In the genomic region with DNA sequence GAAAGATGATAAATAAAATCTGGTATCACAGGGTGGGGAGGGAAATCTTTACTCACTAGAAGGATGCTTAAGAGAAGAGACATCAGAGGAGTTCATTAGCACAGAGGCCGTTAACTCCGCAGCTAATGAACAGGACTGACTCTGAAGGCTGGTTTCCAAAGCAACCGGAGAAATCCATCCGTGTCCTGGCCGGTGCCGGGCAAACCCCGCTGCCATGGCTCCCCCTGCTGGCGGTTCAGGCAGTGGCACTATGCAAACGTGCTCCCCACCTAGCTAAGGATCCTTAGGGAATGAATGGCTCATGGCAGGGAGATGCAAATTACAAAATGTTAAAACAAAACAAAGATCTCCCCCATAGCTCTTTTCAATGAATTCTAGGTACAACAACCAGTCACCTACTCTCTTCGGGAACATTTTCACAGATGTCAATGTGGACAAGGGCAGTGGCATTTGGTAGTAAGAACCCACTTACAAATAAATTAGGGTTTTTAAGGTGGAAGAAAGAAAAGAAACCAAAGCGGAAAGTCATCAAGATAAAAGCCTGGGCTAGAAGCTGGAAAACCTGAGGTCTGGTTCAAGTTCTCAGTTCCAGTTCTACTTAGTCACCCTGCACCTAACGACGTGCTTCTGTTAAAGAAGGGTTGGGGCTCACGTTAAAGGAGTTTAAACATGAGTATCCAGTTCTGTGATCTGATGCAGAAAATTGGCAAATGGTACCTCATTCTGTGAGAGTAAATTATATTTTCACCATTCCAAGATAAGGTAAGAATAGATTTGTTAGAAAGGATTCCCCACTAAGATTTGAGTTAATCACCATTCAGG, we compare ENCODE assay signal across 8 cellular contexts.
A peak's percentile ranks its signal among the peaks of the same experiment; 100 is the strongest.
DNase-seq lines count a peak whose midpoint lies in the region; ATAC-seq lines count a peak whose summit lies in the region.

No MANE protein-coding gene starts in this region.

- H3K36me3 ChIP-seq in HAP-1 (replicated peaks) (no peaks in the 10 kb centered on the region), mesenchymal stem cell (ENCODE audit: control insufficient read depth in 1 of 2, insufficient read depth in 2 of 2, low read depth in 1 of 2, low read length in 2 of 2) (peaks cover 53 to 82% of the 10 kb centered on the region in 2 experiments)
- H3K36me3 ChIP-seq in effector memory CD4-positive, alpha-beta T cell (ENCODE audit: control insufficient read depth, insufficient read depth, low read length): peaks cover 24% of the 10 kb centered on the region

- H2BK120ac ChIP-seq in mesenchymal stem cell (ENCODE audit: low read depth, low read length): no peak overlapping the region

- peaks cover 5% of the 10 kb centered on the region for H3K4me1 Mint-ChIP-seq in activated CD4-positive, alpha-beta memory T cell treated with anti-CD3 and anti-CD28 coated beads for 36 hours (ENCODE audit: low read depth)

- H3K4me3 Mint-ChIP-seq in activated CD4-positive, alpha-beta memory T cell treated with anti-CD3 and anti-CD28 coated beads for 36 hours: no peak overlapping the region

- H3K27me3 ChIP-seq in HAP-1 (ENCODE audit: low read depth) (no peaks in the 10 kb centered on the region), mesenchymal stem cell (ENCODE audit: control insufficient read depth in 1 of 2, insufficient read depth in 1 of 2, low read length in 2 of 2) (no peaks in the 10 kb centered on the region)
- no peaks in the 10 kb centered on the region for H3K27me3 ChIP-seq in effector memory CD4-positive, alpha-beta T cell (replicated peaks; ENCODE audit: control insufficient read depth, insufficient read depth, low read length, poor library complexity, severe bottlenecking)

- peaks cover 30% of the 10 kb centered on the region for H3K79me1 ChIP-seq in mesenchymal stem cell (replicated peaks; ENCODE audit: low read length, poor library complexity, severe bottlenecking)

- no peak overlapping the region for H3K4me3 ChIP-seq in HAP-1
- no peak overlapping the region for H3K4me3 ChIP-seq in effector memory CD4-positive, alpha-beta T cell (ENCODE audit: insufficient read depth, low read depth, low read length, poor library complexity, severe bottlenecking)
- H3K4me3 ChIP-seq in mesenchymal stem cell (ENCODE audit: insufficient read depth in 1 of 2, low read depth in 1 of 2, low read length in 2 of 2): no peak overlapping the region

- H3K9ac ChIP-seq in mesenchymal stem cell (ENCODE audit: low read length): peak overlapping the region; percentile 35

- no peak overlapping the region for H2AK5ac ChIP-seq in mesenchymal stem cell (ENCODE audit: low read length, severe bottlenecking)

- H3K23ac ChIP-seq in mesenchymal stem cell (ENCODE audit: low read length in 2 of 2): no peak overlapping the region

- no peak overlapping the region for H3K27ac ChIP-seq in effector memory CD4-positive, alpha-beta T cell (ENCODE audit: insufficient read depth, low read length, poor library complexity, severe bottlenecking)
- no peak overlapping the region for H3K27ac ChIP-seq in mesenchymal stem cell (ENCODE audit: low read length, poor library complexity, severe bottlenecking)

- H3K4me2 ChIP-seq in mesenchymal stem cell (ENCODE audit: low read length, poor library complexity, severe bottlenecking): no peak overlapping the region

- no peak overlapping the region for H3K27ac Mint-ChIP-seq in activated CD4-positive, alpha-beta memory T cell treated with anti-CD3 and anti-CD28 coated beads for 36 hours

- H4K91ac ChIP-seq in mesenchymal stem cell (ENCODE audit: low read length): no peak overlapping the region

- no peak overlapping the region for H3K14ac ChIP-seq in mesenchymal stem cell (ENCODE audit: low read length in 2 of 2)

- intact Hi-C loops in activated CD4-positive, alpha-beta memory T cell treated with anti-CD3 and anti-CD28 coated beads for 36 hours (cut with micrococcal nuclease): loop anchor here (1.0 to 2.0 kb wide), 2 partner anchors 51 to 120 kb away; no protein-coding TSS in a partner anchor

- no peaks in the 10 kb centered on the region for H3K4me1 ChIP-seq in HAP-1
- no peaks in the 10 kb centered on the region for H3K4me1 ChIP-seq in effector memory CD4-positive, alpha-beta T cell (ENCODE audit: control insufficient read depth, insufficient read depth, low read length, poor library complexity, severe bottlenecking)
- H3K4me1 ChIP-seq in mesenchymal stem cell (ENCODE audit: control insufficient read depth, insufficient read depth, low read depth, low read length): peaks cover 4% of the 10 kb centered on the region

- H3K9me3 ChIP-seq in HAP-1: no peaks in the 10 kb centered on the region
- H3K9me3 ChIP-seq in effector memory CD4-positive, alpha-beta T cell (ENCODE audit: control insufficient read depth, low read length): no peaks in the 10 kb centered on the region
- H3K9me3 ChIP-seq in mesenchymal stem cell (ENCODE audit: control insufficient read depth, low read length): no peaks in the 10 kb centered on the region

- no peak overlapping the region for H2BK12ac ChIP-seq in mesenchymal stem cell (ENCODE audit: low read length in 2 of 2)

- ATAC-seq in GM18858 (IDR thresholded peaks at IDR 0.05; ENCODE audit: unreplicated experiment): no peak

- in situ Hi-C loops in HAP-1 (cut with MboI; ENCODE audit: low sequenced_read_pairs): loop anchor here (5.0 kb wide), 1 partner anchor 1191 kb away; no protein-coding TSS in a partner anchor

- POLR2A ChIA-PET in activated CD4-positive, alpha-beta memory T cell treated with anti-CD3 and anti-CD28 coated beads for 36 hours (lab: Charles Lee): no interaction called here

- H3K36me3 Mint-ChIP-seq in activated CD4-positive, alpha-beta memory T cell treated with anti-CD3 and anti-CD28 coated beads for 36 hours: peaks cover 17% of the 10 kb centered on the region

- no peaks in the 10 kb centered on the region for H3K9me3 Mint-ChIP-seq in activated CD4-positive, alpha-beta memory T cell treated with anti-CD3 and anti-CD28 coated beads for 36 hours

- no peak overlapping the region for H3K4ac ChIP-seq in mesenchymal stem cell (ENCODE audit: low read depth in 1 of 2, low read length in 2 of 2)

- CTCF ChIA-PET in activated CD4-positive, alpha-beta memory T cell treated with anti-CD3 and anti-CD28 coated beads for 36 hours (lab: Charles Lee): interaction anchor here (0.6 to 2.3 kb wide), 30 partner anchors 10 to 1114 kb away, joined by 3 to 23 read pairs (median 4); no protein-coding TSS in a partner anchor

- no peak overlapping the region for H2BK5ac ChIP-seq in mesenchymal stem cell (ENCODE audit: low read depth, low read length, poor library complexity, severe bottlenecking)

- DNase-seq in ELR (ENCODE audit: low read depth) (peak; percentile 78), HAP-1 (ENCODE audit: low spot score in 2 of 2) (peak; percentile 40 to 88), NCI-H2171 (lab: John Stamatoyannopoulos, UW) (peak; percentile 21), mesenchymal stem cell (peak; percentile 73)
- peak; percentile 74 for DNase-seq in activated CD4-positive, alpha-beta memory T cell treated with anti-CD3 and anti-CD28 coated beads for 36 hours
- peak; percentile 9 to 21 (median 9) for DNase-seq in effector memory CD4-positive, alpha-beta T cell
- DNase-seq in stimulated activated CD8-positive, alpha-beta memory T cell treated with anti-CD3 and anti-CD28 coated beads, Interleukin-15, amount 100 ng/mL, for 48 hours (ENCODE audit: low read depth in 2 of 2): peak; percentile 36 to 40

- no peaks in the 10 kb centered on the region for H3K27me3 Mint-ChIP-seq in activated CD4-positive, alpha-beta memory T cell treated with anti-CD3 and anti-CD28 coated beads for 36 hours

- H2AFZ ChIP-seq in mesenchymal stem cell (ENCODE audit: low read depth, low read length): no peak overlapping the region

- no peak overlapping the region for H2BK15ac ChIP-seq in mesenchymal stem cell (ENCODE audit: low read depth, poor library complexity, severe bottlenecking)

- no peak overlapping the region for H4K8ac ChIP-seq in mesenchymal stem cell (ENCODE audit: low read length)

- no peak overlapping the region for H3K18ac ChIP-seq in mesenchymal stem cell (ENCODE audit: low read depth in 1 of 2, low read length in 2 of 2)

- 25% methylated on average over 13 of the region's 14 CpGs for WGBS in mesenchymal stem cell

Comparison
In these comparisons a context has a peak if more than half of its experiments do, and no peak if none do; other contexts are left out.
1. DNase-seq: peak in every context shown above with its lines; median percentile 78 in ELR; 74 in activated CD4-positive, alpha-beta memory T cell treated with anti-CD3 and anti-CD28 coated beads for 36 hours; 73 in mesenchymal stem cell; 64 in HAP-1; 38 in stimulated activated CD8-positive, alpha-beta memory T cell treated with anti-CD3 and anti-CD28 coated beads, Interleukin-15, amount 100 ng/mL, for 48 hours; 21 in NCI-H2171; 9 in effector memory CD4-positive, alpha-beta T cell.